Comparison of ENCODE assay signal across 8 cellular contexts in genomic region chr9:37079370-37080164, GRCh38. TPM values are rescaled to one million over a fixed set of nuclear protein-coding genes. Genes with fewer than 3 reads are reported as not detected.
A peak's percentile ranks its signal among the peaks of the same experiment; 100 is the strongest.
DNase-seq lines count a peak whose midpoint lies in the region; ATAC-seq and TF ChIP-seq lines count a peak whose summit lies in the region.

No MANE protein-coding gene starts in this region.

- H3K4me3 Mint-ChIP-seq in CD4-positive, CD25-positive, alpha-beta regulatory T cell = peak overlapping the region; percentile 93 to 98 (median 96)
- H3K4me3 Mint-ChIP-seq in activated CD4-positive, alpha-beta memory T cell treated with anti-CD3 and anti-CD28 coated beads, Interleukin-2, amount 10 ng/mL, durations not matched to agents 7 days and 5 days = peak overlapping the region; percentile 94

- H3K9ac ChIP-seq in duodenal mucosa (ENCODE audit: low read depth in 1 of 2, low read length in 2 of 2) = peak overlapping the region; percentile 94 to 95

- CTCF ChIA-PET in activated CD4-positive, alpha-beta memory T cell treated with anti-CD3 and anti-CD28 coated beads, Interleukin-2, amount 10 ng/mL, durations not matched to agents 7 days and 5 days (lab: Charles Lee) = interaction anchor here (0.8 to 1.2 kb wide), 6 partner anchors 12 to 495 kb away, joined by 3 to 5 read pairs (median 3); partner anchors contain the start of gene ZCCHC7

- H3K27me3 ChIP-seq in CD4-positive, CD25-positive, alpha-beta regulatory T cell (ENCODE audit: control insufficient read depth, insufficient read depth, low read length) = peaks cover 4% of the 10 kb centered on the region
- H3K27me3 ChIP-seq in duodenal mucosa (ENCODE audit: control insufficient read depth in 1 of 2, insufficient read depth in 2 of 2, low read length in 2 of 2) (no peaks in the 10 kb centered on the region), right lobe of liver (no peaks in the 10 kb centered on the region)

- H3K27me3 Mint-ChIP-seq in CD4-positive, CD25-positive, alpha-beta regulatory T cell = peaks cover 19% of the 10 kb centered on the region
- peaks cover 8% of the 10 kb centered on the region for H3K27me3 Mint-ChIP-seq in activated CD4-positive, alpha-beta memory T cell treated with anti-CD3 and anti-CD28 coated beads, Interleukin-2, amount 10 ng/mL, durations not matched to agents 7 days and 5 days

- peaks cover 10% of the 10 kb centered on the region for H3K36me3 Mint-ChIP-seq in CD4-positive, CD25-positive, alpha-beta regulatory T cell
- peaks cover 25% of the 10 kb centered on the region for H3K36me3 Mint-ChIP-seq in activated CD4-positive, alpha-beta memory T cell treated with anti-CD3 and anti-CD28 coated beads, Interleukin-2, amount 10 ng/mL, durations not matched to agents 7 days and 5 days (ENCODE audit: low read depth)

- H3K36me3 ChIP-seq in CD4-positive, CD25-positive, alpha-beta regulatory T cell (ENCODE audit: control insufficient read depth, insufficient read depth, low read length) = peaks cover 4% of the 10 kb centered on the region
- no peaks in the 10 kb centered on the region for H3K36me3 ChIP-seq in duodenal mucosa (ENCODE audit: control insufficient read depth in 1 of 2, insufficient read depth in 2 of 2, low read length in 2 of 2)
- H3K36me3 ChIP-seq in right lobe of liver = no peaks in the 10 kb centered on the region

- ATAC-seq in CD4-positive, CD25-positive, alpha-beta regulatory T cell (ENCODE audit: low read depth in 2 of 2) = peak; percentile 97 to 98
- ATAC-seq in GM19452 (IDR thresholded peaks at IDR 0.05; ENCODE audit: unreplicated experiment) = peak; percentile 86
- ATAC-seq in right lobe of liver = peak; percentile 96 to 98 (median 97)

- H3K4me3 ChIP-seq in CD4-positive, CD25-positive, alpha-beta regulatory T cell (ENCODE audit: low read depth, low read length) = peak overlapping the region; percentile 92
- H3K4me3 ChIP-seq in duodenal mucosa (ENCODE audit: low read depth in 1 of 2, low read length in 2 of 2) (peak overlapping the region; percentile 95 to 98), right lobe of liver (peak overlapping the region; percentile 87 to 90 (median 90))

- DNase-seq in CD4-positive, CD25-positive, alpha-beta regulatory T cell = peak; percentile 91 to 96 (median 95)
- DNase-seq in HK-2 (ENCODE audit: unreplicated experiment) (peak; percentile 88), NCI-H82 treated with DMSO at 0.1 percent for 48 hours (lab: John Stamatoyannopoulos, UW; ENCODE audit: unreplicated experiment) (peak; percentile 91), right lobe of liver (peak; percentile 94 to 95 (median 95))
- DNase-seq in activated CD4-positive, alpha-beta memory T cell treated with anti-CD3 and anti-CD28 coated beads, Interleukin-2, amount 10 ng/mL, durations not matched to agents 7 days and 5 days = peak; percentile 93
- DNase-seq in stimulated activated CD4-positive, alpha-beta T cell treated with anti-CD3 and anti-CD28 coated beads, Interleukin-4, amount 100 ng/mL, for 24 hours = peak; percentile 95

- POLR2A ChIA-PET in activated CD4-positive, alpha-beta memory T cell treated with anti-CD3 and anti-CD28 coated beads, Interleukin-2, amount 10 ng/mL, durations not matched to agents 7 days and 5 days (lab: Charles Lee) = interaction anchor here (0.8 to 2.8 kb wide), 16 partner anchors 10 to 512 kb away, joined by 3 to 59 read pairs (median 5); partner anchors contain the start of genes ZBTB5 and ZCCHC7

- peaks cover 30% of the 10 kb centered on the region for H3K4me1 ChIP-seq in CD4-positive, CD25-positive, alpha-beta regulatory T cell (ENCODE audit: control insufficient read depth, insufficient read depth, low read length, poor library complexity, severe bottlenecking)
- peaks cover 9 to 18% of the 10 kb centered on the region in 2 donors for H3K4me1 ChIP-seq in duodenal mucosa (ENCODE audit: control insufficient read depth in 1 of 2, insufficient read depth in 2 of 2, low read length in 2 of 2)
- peaks cover 0 to 24% (median 5%) of the 10 kb centered on the region in 4 donors for H3K4me1 ChIP-seq in right lobe of liver

- intact Hi-C loops in right lobe of liver (cut with DNase I) = no loop called here

- peaks cover 0 to 1% (median 0%) of the 10 kb centered on the region in 7 donors for H3K9me3 Mint-ChIP-seq in CD4-positive, CD25-positive, alpha-beta regulatory T cell
- no peaks in the 10 kb centered on the region for H3K9me3 Mint-ChIP-seq in activated CD4-positive, alpha-beta memory T cell treated with anti-CD3 and anti-CD28 coated beads, Interleukin-2, amount 10 ng/mL, durations not matched to agents 7 days and 5 days

- H3K4me1 Mint-ChIP-seq in CD4-positive, CD25-positive, alpha-beta regulatory T cell = peaks cover 30 to 54% (median 44%) of the 10 kb centered on the region in 4 donors
- H3K4me1 Mint-ChIP-seq in activated CD4-positive, alpha-beta memory T cell treated with anti-CD3 and anti-CD28 coated beads, Interleukin-2, amount 10 ng/mL, durations not matched to agents 7 days and 5 days = peaks cover 45% of the 10 kb centered on the region

- no peaks in the 10 kb centered on the region for H3K9me3 ChIP-seq in CD4-positive, CD25-positive, alpha-beta regulatory T cell (ENCODE audit: control insufficient read depth in 2 of 2, low read length in 2 of 2)
- peaks cover 0 to 2% of the 10 kb centered on the region in 2 donors for H3K9me3 ChIP-seq in duodenal mucosa (ENCODE audit: control insufficient read depth in 1 of 2, low read length in 2 of 2)
- H3K9me3 ChIP-seq in right lobe of liver = no peaks in the 10 kb centered on the region

- peak overlapping the region; percentile 97 to 98 (median 97) for H3K27ac Mint-ChIP-seq in CD4-positive, CD25-positive, alpha-beta regulatory T cell
- peak overlapping the region; percentile 80 for H3K27ac Mint-ChIP-seq in activated CD4-positive, alpha-beta memory T cell treated with anti-CD3 and anti-CD28 coated beads, Interleukin-2, amount 10 ng/mL, durations not matched to agents 7 days and 5 days

- no peak for TF ChIP-seq CTCF in right lobe of liver (IDR thresholded peaks at IDR 0.05)

- under 1% methylated on average over 29 of the region's 63 CpGs for WGBS in right lobe of liver (ENCODE audit: insufficient coverage, low coverage, low lambda C conversion rate, missing lambda C conversion rate)

- TF ChIP-seq POLR2A in right lobe of liver (IDR thresholded peaks at IDR 0.05) = peak; percentile 76

- peak overlapping the region; percentile 92 for H3K27ac ChIP-seq in CD4-positive, CD25-positive, alpha-beta regulatory T cell (ENCODE audit: insufficient read depth, low read length, poor library complexity, severe bottlenecking)
- H3K27ac ChIP-seq in duodenal mucosa (ENCODE audit: low read depth, low read length) (peak overlapping the region; percentile 77), right lobe of liver (peak overlapping the region; percentile 55 to 80 (median 71))

RNA-seq across cellular contexts. Expression of gene ZCCHC7, which starts 40.8 kb away (rescaled TPM):
- total RNA-seq in CD4-positive, CD25-positive, alpha-beta regulatory T cell = 43.6 TPM
- 10 to 100 TPM; 32.3 to 38.6 (median 34.0) TPM for polyA plus RNA-seq in CD4-positive, CD25-positive, alpha-beta regulatory T cell
- total RNA-seq in activated CD4-positive, alpha-beta memory T cell treated with anti-CD3 and anti-CD28 coated beads, Interleukin-2, amount 10 ng/mL, durations not matched to agents 7 days and 5 days = 10 to 100 TPM; 20.9 to 21.9 TPM
- total RNA-seq in right lobe of liver = 10 to 100 TPM in 1 of 6 experiments, 1 to 10 TPM in 5; 5.9 to 10.0 (median 7.2) TPM

RNA-seq across cellular contexts. Expression of gene PAX5, which starts 45.5 kb away (rescaled TPM):
- 0.94 TPM for total RNA-seq in CD4-positive, CD25-positive, alpha-beta regulatory T cell
- under 1 TPM in 2 of 4 donors, not detected in 2; 0.02 to 0.15 TPM for polyA plus RNA-seq in CD4-positive, CD25-positive, alpha-beta regulatory T cell
- under 1 TPM; 0.05 to 0.15 TPM for total RNA-seq in activated CD4-positive, alpha-beta memory T cell treated with anti-CD3 and anti-CD28 coated beads, Interleukin-2, amount 10 ng/mL, durations not matched to agents 7 days and 5 days
- total RNA-seq in right lobe of liver = under 1 TPM in 2 of 6 experiments, not detected in 4; 0.12 to 0.18 TPM

Comparison
In these comparisons a context has a peak if more than half of its experiments do, and no peak if none do; other contexts are left out.
1. Peak in every context shown above with its lines: DNase-seq, ATAC-seq, H3K4me3 ChIP-seq and H3K27ac ChIP-seq.